ENCODE assay signal across 16 cellular contexts in the genomic region with DNA sequence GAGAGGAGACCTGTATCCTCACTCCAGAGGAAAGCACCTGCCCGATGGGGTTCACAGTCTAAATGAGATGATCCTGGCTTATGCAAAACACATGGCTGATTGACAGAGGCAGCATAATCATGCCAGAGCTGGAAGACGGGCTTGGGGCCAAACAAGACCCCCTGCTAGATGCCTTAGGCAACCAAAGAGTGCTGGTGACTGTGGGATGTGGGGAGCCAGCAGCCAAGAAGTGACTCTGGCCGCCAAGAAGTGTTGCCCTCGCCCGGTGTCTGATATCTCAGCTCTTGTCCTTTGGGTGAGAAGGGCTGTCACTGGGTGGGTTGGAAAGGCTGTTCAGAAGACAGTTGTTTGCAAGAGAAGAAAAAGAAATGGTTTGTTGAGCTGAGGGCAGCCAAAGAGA. TPM values are rescaled to one million over a fixed set of nuclear protein-coding genes. Genes with fewer than 3 reads are reported as not detected.
A peak's percentile ranks its signal among the peaks of the same experiment; 100 is the strongest.
DNase-seq lines count a peak whose midpoint lies in the region; ATAC-seq, FAIRE-seq and TF ChIP-seq lines count a peak whose summit lies in the region.
"Had no signal": no experiment of that assay in that cellular context is flagged by ENCODE, and none has a peak within 500 bp of the region (broad histone marks: within the 10 kb centered on the region; RNA-seq: fewer than 3 reads in every experiment).

No MANE protein-coding gene starts in this region.

- H3K27me3 Mint-ChIP-seq in HFFc6 (ENCODE audit: insufficient read depth): peaks cover 1% of the 10 kb centered on the region; the same call in 1 of the 2 replicates
- H3K27me3 Mint-ChIP-seq in effector memory CD8-positive, alpha-beta T cell: no peaks in the 10 kb centered on the region

- H2BK120ac ChIP-seq in neuronal stem cell (ENCODE audit: low read depth, low read length): no peak overlapping the region

- H2BK5ac ChIP-seq in neuronal stem cell (ENCODE audit: low read length): no peak overlapping the region

- peak overlapping the region; percentile 71 for H3K4me3 Mint-ChIP-seq in HFFc6
- H3K4me3 Mint-ChIP-seq in effector memory CD8-positive, alpha-beta T cell: peak overlapping the region in 1 of 2 donors; percentile 40
- H3K4me3 Mint-ChIP-seq: naive B cell had no signal

- H3K4me2 ChIP-seq in BLaER1 treated with 17β-estradiol and CSF1 and Interleukin-3, amounts not matched to agents 10 nM and 100 nM: peak overlapping the region in 9 of 11 experiments; percentile 90 to 97 (median 95); a peak in 13 of 22 replicates
- H3K4me2 ChIP-seq in neuronal stem cell (ENCODE audit: insufficient read depth, low read length, poor library complexity, severe bottlenecking): no peak overlapping the region

- no peak overlapping the region for H3K4me3 ChIP-seq in BLaER1 treated with 17β-estradiol and CSF1 and Interleukin-3, amounts not matched to agents 10 nM and 100 nM
- H3K4me3 ChIP-seq in coronary artery (no peak overlapping the region), pancreas (no peak overlapping the region), neuronal stem cell (ENCODE audit: low read length in 2 of 2) (no peak overlapping the region)
- H3K4me3 ChIP-seq: colonic mucosa, GM12878, left lung had no signal

- DNase-seq in HFFc6 (no peak), coronary artery (ENCODE audit: low spot score) (no peak), pancreas (peak in 1 of 6 donors; percentile 48), neuronal stem cell (ENCODE audit: low spot score) (no peak)
- no peak for DNase-seq in effector memory CD8-positive, alpha-beta T cell
- DNase-seq: foreskin melanocyte, naive B cell, NCI-H524 treated with DMSO at 0.1 percent for 48 hours had no signal

- no peak overlapping the region for H2AFZ ChIP-seq in neuronal stem cell (ENCODE audit: low read length)

- no peaks in the 10 kb centered on the region for H4K20me1 ChIP-seq in BLaER1 treated with 17β-estradiol and CSF1 and Interleukin-3, amounts not matched to agents 10 nM and 100 nM

- no peak overlapping the region for H4K8ac ChIP-seq in neuronal stem cell (ENCODE audit: low read depth, low read length)

- no peaks in the 10 kb centered on the region for H3K36me3 ChIP-seq in BLaER1 treated with 17β-estradiol and CSF1 and Interleukin-3, amounts not matched to agents 10 nM and 100 nM
- no peaks in the 10 kb centered on the region for H3K36me3 ChIP-seq in pancreas
- no peaks in the 10 kb centered on the region for H3K36me3 ChIP-seq in neuronal stem cell (replicated peaks in 1 of 2; ENCODE audit: control insufficient read depth in 2 of 2, insufficient read depth in 2 of 2, low read length in 2 of 2)
- H3K36me3 ChIP-seq: colonic mucosa, left lung had no signal

- FAIRE-seq in pancreas (lab: Jason Lieb, UNC): no peak
- FAIRE-seq: D721Med had no signal

- H3K14ac ChIP-seq in neuronal stem cell (ENCODE audit: low read length): no peak overlapping the region

- no peak overlapping the region for H2BK15ac ChIP-seq in neuronal stem cell (ENCODE audit: low read length)

- ATAC-seq in pancreas (no peak), HG03280 (IDR thresholded peaks at IDR 0.05; ENCODE audit: unreplicated experiment) (no peak), GM18909 (IDR thresholded peaks at IDR 0.05; ENCODE audit: poor library complexity, unreplicated experiment) (no peak)
- ATAC-seq in effector memory CD8-positive, alpha-beta T cell (replicated peaks): no peak

- H2AK5ac ChIP-seq in neuronal stem cell (ENCODE audit: low read depth, low read length): no peak overlapping the region

- no peak overlapping the region for H3K9ac ChIP-seq in BLaER1 treated with 17β-estradiol and CSF1 and Interleukin-3, amounts not matched to agents 10 nM and 100 nM
- H3K9ac ChIP-seq in neuronal stem cell (ENCODE audit: low read depth, low read length, poor library complexity): no peak overlapping the region

- H3K9me3 ChIP-seq in BLaER1 treated with 17β-estradiol and CSF1 and Interleukin-3, amounts not matched to agents 10 nM and 100 nM (replicated peaks in 1 of 11): no peaks in the 10 kb centered on the region
- H3K9me3 ChIP-seq in pancreas (no peaks in the 10 kb centered on the region), neuronal stem cell (replicated peaks in 1 of 2; ENCODE audit: control insufficient read depth in 2 of 2, insufficient read depth in 1 of 2, low read depth in 1 of 2, low read length in 2 of 2) (peaks cover 0 to 6% of the 10 kb centered on the region in 2 donors)
- H3K9me3 ChIP-seq: colonic mucosa, left lung had no signal

- H3K18ac ChIP-seq in neuronal stem cell (ENCODE audit: low read length): no peak overlapping the region

- no peak overlapping the region for H3K23ac ChIP-seq in neuronal stem cell (ENCODE audit: low read depth, low read length, poor library complexity)

- no peaks in the 10 kb centered on the region for H3K79me1 ChIP-seq in neuronal stem cell (ENCODE audit: low read depth, low read length)

- peaks cover 0 to 4% (median 0%) of the 10 kb centered on the region in 11 experiments; a peak in 1 of 22 replicates for H3K27me3 ChIP-seq in BLaER1 treated with 17β-estradiol and CSF1 and Interleukin-3, amounts not matched to agents 10 nM and 100 nM
- no peaks in the 10 kb centered on the region for H3K27me3 ChIP-seq in pancreas
- H3K27me3 ChIP-seq in neuronal stem cell (ENCODE audit: control insufficient read depth in 3 of 3, insufficient read depth in 3 of 3, low read depth in 1 of 3, low read length in 3 of 3): peaks cover 0 to 61% (median 2%) of the 10 kb centered on the region in 3 experiments
- H3K27me3 ChIP-seq: colonic mucosa had no signal

- no peak overlapping the region for H3K4ac ChIP-seq in neuronal stem cell (ENCODE audit: low read length)

- no peaks in the 10 kb centered on the region for H3K36me3 Mint-ChIP-seq in HFFc6 (ENCODE audit: low read depth)
- H3K36me3 Mint-ChIP-seq in effector memory CD8-positive, alpha-beta T cell (ENCODE audit: insufficient read depth): peaks cover 13% of the 10 kb centered on the region
- H3K36me3 Mint-ChIP-seq: naive B cell had no signal

- WGBS in pancreas, 2 donors: 43 to 46% methylated on average over 5 of the region's 5 CpGs
- no CpG with 5 or more reads among the region's 5 CpGs for WGBS in neuronal stem cell (ENCODE audit: extremely low coverage in 2 of 2, insufficient read length in 2 of 2, insufficient replicate concordance in 1 of 2), 2 donors

- H3K4me1 Mint-ChIP-seq in HFFc6 (ENCODE audit: low read depth): peaks cover 85% of the 10 kb centered on the region
- peaks cover 48 to 79% of the 10 kb centered on the region in 2 donors for H3K4me1 Mint-ChIP-seq in effector memory CD8-positive, alpha-beta T cell (ENCODE audit: low read depth in 2 of 2)

- peaks cover 35 to 65% (median 58%) of the 10 kb centered on the region in 10 experiments for H3K4me1 ChIP-seq in BLaER1 treated with 17β-estradiol and CSF1 and Interleukin-3, amounts not matched to agents 10 nM and 100 nM
- H3K4me1 ChIP-seq in pancreas (peaks cover 24 to 72% (median 39%) of the 10 kb centered on the region in 3 donors), neuronal stem cell (ENCODE audit: control insufficient read depth in 2 of 2, insufficient read depth in 1 of 2, low read depth in 1 of 2, low read length in 2 of 2) (peaks cover 8 to 28% of the 10 kb centered on the region in 2 donors)

- H4K91ac ChIP-seq in neuronal stem cell (ENCODE audit: low read depth, low read length, poor library complexity): no peak overlapping the region

- intact Hi-C loops in pancreas (cut with DNase I): loop anchor here in 2 of 3 donors (5.0 to 10.0 kb wide), 2 partner anchors 86 to 89 kb away; no protein-coding TSS in a partner anchor

- no peak overlapping the region for H2BK12ac ChIP-seq in neuronal stem cell (ENCODE audit: low read length)

- no peak overlapping the region for H3K27ac Mint-ChIP-seq in HFFc6
- H3K27ac Mint-ChIP-seq in effector memory CD8-positive, alpha-beta T cell: peak overlapping the region in 1 of 2 donors; percentile 96

- no peak overlapping the region for H3K27ac ChIP-seq in BLaER1 treated with 17β-estradiol and CSF1 and Interleukin-3, amounts not matched to agents 10 nM and 100 nM
- H3K27ac ChIP-seq in coronary artery: peak overlapping the region; percentile 67 to 93
- peak overlapping the region in 3 of 4 donors; percentile 2 to 83 (median 40) for H3K27ac ChIP-seq in pancreas
- no peak overlapping the region for H3K27ac ChIP-seq in neuronal stem cell (replicated peaks; ENCODE audit: low read length)
- H3K27ac ChIP-seq: HL-60, left lung had no signal

- no peak for TF ChIP-seq CTCF in HFFc6 (IDR thresholded peaks at IDR 0.05)
- no peak for TF ChIP-seq CTCF in coronary artery (IDR thresholded peaks at IDR 0.05)
- no peak for TF ChIP-seq CTCF in pancreas (IDR thresholded peaks at IDR 0.05)

- H3K9me3 Mint-ChIP-seq in HFFc6: no peaks in the 10 kb centered on the region
- H3K9me3 Mint-ChIP-seq in effector memory CD8-positive, alpha-beta T cell: no peaks in the 10 kb centered on the region
- H3K9me3 Mint-ChIP-seq: naive B cell had no signal

RNA-seq across cellular contexts. Expression of a gene that starts 56.7 kb away (rescaled TPM):
- 10 to 100 TPM in 3 of 6 experiments, 1 to 10 TPM in 3; 6.0 to 11.7 (median 9.2) TPM for total RNA-seq in HFFc6 (2021; fragmentation: NEBNext Ultra II Directional; extraction: Animal tissue kit (Norgen Biotek cat#: 25700))
- 10 to 100 TPM; 33.3 to 60.7 (median 41.0) TPM for total RNA-seq in pancreas
- polyA plus RNA-seq in pancreas: 10 to 100 TPM; 33.8 to 42.0 TPM
- polyA plus RNA-seq in neuronal stem cell (2013, experiment 1 of 2): 66.9 TPM
- polyA plus RNA-seq in neuronal stem cell (2013, experiment 2 of 2): 64.7 TPM

Comparison
In these comparisons a context has a peak if more than half of its experiments do, and no peak if none do; other contexts are left out.
1. H3K27ac ChIP-seq: peak in coronary artery (2 of 2) and pancreas (3 of 4); none in BLaER1 treated with 17β-estradiol and CSF1 and Interleukin-3, amounts not matched to agents 10 nM and 100 nM (0 of 11) and neuronal stem cell (single experiment).